ENCODE assay signal across 1 cellular context in genomic region chr1:89697397-89697796, GRCh38.
TF ChIP-seq lines count a peak whose summit lies in the region.

No MANE protein-coding gene starts in this region.

TF ChIP-seq in endothelial cell of umbilical vein, 7 proteins besides CTCF, POLR2A, EP300 and RAD21 (continued from another document):
- no peak for TF ChIP-seq MAX (IDR thresholded peaks at IDR 0.05; ENCODE audit: insufficient read depth, insufficient read length)
- no peak for TF ChIP-seq GATA2 (IDR thresholded peaks at IDR 0.05; ENCODE audit: insufficient read depth, insufficient read length, low read depth, low read length)
- no peak for TF ChIP-seq MYC (IDR thresholded peaks at IDR 0.05; ENCODE audit: low read depth, low read length)
- no peak for TF ChIP-seq POLR2AphosphoS5 (IDR thresholded peaks at IDR 0.05; ENCODE audit: insufficient read depth, low read depth, low read length)
- TF ChIP-seq JUN (IDR thresholded peaks at IDR 0.05; ENCODE audit: borderline replicate concordance, insufficient read depth, insufficient read length, low read depth): no peak
TF ChIP-seq in endothelial cell of umbilical vein: peak in this region for 0.
